Comparison of ENCODE assay signal across 14 cellular contexts in genomic region chr3:155739154-155739553, GRCh38. TPM values are rescaled to one million over a fixed set of nuclear protein-coding genes. Genes with fewer than 3 reads are reported as not detected.
A peak's percentile ranks its signal among the peaks of the same experiment; 100 is the strongest.
DNase-seq lines count a peak whose midpoint lies in the region; ATAC-seq and TF ChIP-seq lines count a peak whose summit lies in the region.
"Had no signal": no experiment of that assay in that cellular context is flagged by ENCODE, and none has a peak within 500 bp of the region (broad histone marks: within the 10 kb centered on the region; RNA-seq: fewer than 3 reads in every experiment).

No MANE protein-coding gene starts in this region.

- TF ChIP-seq EP300 in upper lobe of left lung (IDR thresholded peaks at IDR 0.05): no peak

- H3K4me3 Mint-ChIP-seq in chondrocyte (ENCODE audit: unreplicated experiment): no peak overlapping the region

- H3K27ac ChIP-seq in upper lobe of left lung (peak overlapping the region in 3 of 4 donors; percentile 73 to 82 (median 81)), thyroid gland (no peak overlapping the region)
- H3K27ac ChIP-seq: testis had no signal

- TF ChIP-seq CTCF in chondrocyte (IDR thresholded peaks at IDR 0.05) (peak; percentile 38), upper lobe of left lung (IDR thresholded peaks at IDR 0.05) (no peak), thyroid gland (IDR thresholded peaks at IDR 0.05) (no peak)

- no peak for ATAC-seq in upper lobe of left lung (ENCODE audit: low FRiP score in 2 of 2)
- ATAC-seq in activated CD4-positive, CD25-positive, alpha-beta regulatory T cell treated with anti-CD3 and anti-CD28 coated beads, Interleukin-2, amount 50 U/mL, for 24 hours: no peak

- H3K27me3 Mint-ChIP-seq in chondrocyte (ENCODE audit: low read depth): peaks cover 28% of the 10 kb centered on the region

- H3K4me1 ChIP-seq in upper lobe of left lung (peaks cover 3 to 10% (median 7%) of the 10 kb centered on the region in 4 donors), thyroid gland (peaks cover 5 to 21% of the 10 kb centered on the region in 2 donors)
- H3K4me1 ChIP-seq: testis had no signal

- H3K27ac Mint-ChIP-seq in chondrocyte (ENCODE audit: unreplicated experiment): no peak overlapping the region
- H3K27ac Mint-ChIP-seq: naive B cell had no signal

- H3K9me3 Mint-ChIP-seq in chondrocyte (ENCODE audit: low read depth): no peaks in the 10 kb centered on the region
- H3K9me3 Mint-ChIP-seq: naive B cell had no signal

- intact Hi-C loops in thyroid gland (cut with DNase I): no loop called here

- H3K4me3 ChIP-seq in upper lobe of left lung: no peak overlapping the region
- H3K4me3 ChIP-seq in thyroid gland (replicated peaks in 1 of 3): no peak overlapping the region

- H3K9me3 ChIP-seq in upper lobe of left lung: no peaks in the 10 kb centered on the region
- no peaks in the 10 kb centered on the region for H3K9me3 ChIP-seq in thyroid gland
- H3K9me3 ChIP-seq: testis had no signal

- TF ChIP-seq POLR2A in upper lobe of left lung (IDR thresholded peaks at IDR 0.05) (no peak), thyroid gland (IDR thresholded peaks at IDR 0.05) (no peak)

- 30 to 40% methylated on average over 5 of the region's 5 CpGs for WGBS in upper lobe of left lung, 2 donors
- 58 to 63% methylated on average over 5 of the region's 5 CpGs for WGBS in thyroid gland, 2 donors

- H3K36me3 ChIP-seq in upper lobe of left lung (no peaks in the 10 kb centered on the region), thyroid gland (no peaks in the 10 kb centered on the region)

- peak; percentile 23 for DNase-seq in SIG-M5 treated with dmso at 0.1 percent for 504 hours (lab: John Stamatoyannopoulos, UW; ENCODE audit: unreplicated experiment)
- DNase-seq in SIG-M5 (lab: John Stamatoyannopoulos, UW): no peak
- DNase-seq in NCI-H69 (lab: John Stamatoyannopoulos, UW): peak; percentile 35
- no peak for DNase-seq in chondrocyte (ENCODE audit: low spot score)
- no peak for DNase-seq in upper lobe of left lung
- DNase-seq in CD1c-positive myeloid dendritic cell (ENCODE audit: extremely low spot score): no peak
- DNase-seq in thyroid gland: no peak
- DNase-seq: activated effector memory CD4-positive, alpha-beta T cell treated with Interleukin-2 at 50 U/mL for 16 hours; cerebellar nuclear complex; islet precursor cell; naive B cell; NCI-H1930; testis had no signal

- peaks cover 5% of the 10 kb centered on the region for H3K4me1 Mint-ChIP-seq in chondrocyte (ENCODE audit: low read depth)

- H3K36me3 Mint-ChIP-seq in chondrocyte (ENCODE audit: low read depth): no peaks in the 10 kb centered on the region
- H3K36me3 Mint-ChIP-seq: naive B cell had no signal

- peaks cover 0 to 7% (median 2%) of the 10 kb centered on the region in 4 donors for H3K27me3 ChIP-seq in upper lobe of left lung
- no peaks in the 10 kb centered on the region for H3K27me3 ChIP-seq in thyroid gland
- H3K27me3 ChIP-seq: testis had no signal

RNA-seq across cellular contexts. Expression of gene PLCH1, which starts 5.7 kb away (rescaled TPM):
- total RNA-seq in chondrocyte: 0.07 to 0.17 TPM in 2 of 3 replicates, not detected in the other
- 10 to 100 TPM in 4 of 6 donors, 1 to 10 TPM in 2; 7.7 to 26.3 (median 13.6) TPM for total RNA-seq in upper lobe of left lung
- total RNA-seq in thyroid gland: 10 to 100 TPM in 3 of 4 donors, 1 to 10 TPM in 1; 4.3 to 20.6 (median 14.1) TPM

Comparison
In these comparisons a context has a peak if more than half of its experiments do, and no peak if none do; other contexts are left out.
1. DNase-seq: peak in SIG-M5 treated with dmso at 0.1 percent for 504 hours (single experiment) and NCI-H69 (single experiment); none in SIG-M5 (single experiment), chondrocyte (single experiment), upper lobe of left lung (0 of 2), CD1c-positive myeloid dendritic cell (single experiment) and thyroid gland (0 of 2).
2. H3K27ac ChIP-seq: peak in upper lobe of left lung (3 of 4); none in thyroid gland (0 of 3).